24 cellular contexts compared by ENCODE assay signal in genomic region chr10:97825020-97825739, GRCh38. TPM values are rescaled to one million over a fixed set of nuclear protein-coding genes. Genes with fewer than 3 reads are reported as not detected.
DNase-seq lines count a peak whose midpoint lies in the region; ATAC-seq and TF ChIP-seq lines count a peak whose summit lies in the region.
"Had no signal": no experiment of that assay in that cellular context is flagged by ENCODE, and none has a peak within 500 bp of the region (broad histone marks: within the 10 kb centered on the region; RNA-seq: fewer than 3 reads in every experiment).

No MANE protein-coding gene starts in this region.

- H3K27ac Mint-ChIP-seq in activated naive CD8-positive, alpha-beta T cell treated with anti-CD3 and anti-CD28 coated beads, Interleukin-2, amount 10 ng/mL, durations not matched to agents 7 days and 5 days = peak overlapping the region; percentile 24
- no peak overlapping the region for H3K27ac Mint-ChIP-seq in activated naive CD8-positive, alpha-beta T cell treated with anti-CD3 and anti-CD28 coated beads for 36 hours
- no peak overlapping the region for H3K27ac Mint-ChIP-seq in Calu3 (ENCODE audit: unreplicated experiment)

- CTCF ChIA-PET in HEK293 (lab: Yijun Ruan, JAX) (no interaction called here), Calu3 (lab: Charles Lee) (no interaction called here)

- POLR2A ChIA-PET in activated naive CD8-positive, alpha-beta T cell treated with anti-CD3 and anti-CD28 coated beads, Interleukin-2, amount 10 ng/mL, durations not matched to agents 7 days and 5 days (lab: Charles Lee) = no interaction called here
- POLR2A ChIA-PET in HEK293 (lab: Yijun Ruan, JAX) = no interaction called here

- no peak for ATAC-seq in activated naive CD8-positive, alpha-beta T cell treated with anti-CD3 and anti-CD28 coated beads, Interleukin-2, amount 10 ng/mL, durations not matched to agents 7 days and 5 days (ENCODE audit: low read depth)
- ATAC-seq: Right ventricle myocardium inferior, SK-N-SH treated with all-trans-retinoic acid at 6 μM for 48 hours had no signal

- no peak overlapping the region for H3K27ac ChIP-seq in HEK293 (ENCODE audit: extremely low read depth, low read depth, low read length)
- H3K27ac ChIP-seq in testis = no peak overlapping the region
- H3K27ac ChIP-seq: GM23248, PC-9, SJCRH30 had no signal

- no peak overlapping the region for H3K4me3 Mint-ChIP-seq in activated naive CD8-positive, alpha-beta T cell treated with anti-CD3 and anti-CD28 coated beads, Interleukin-2, amount 10 ng/mL, durations not matched to agents 7 days and 5 days
- no peak overlapping the region for H3K4me3 Mint-ChIP-seq in activated naive CD8-positive, alpha-beta T cell treated with anti-CD3 and anti-CD28 coated beads for 36 hours
- no peak overlapping the region for H3K4me3 Mint-ChIP-seq in Calu3 (ENCODE audit: low read depth, unreplicated experiment)

- intact Hi-C loops in testis (cut with DNase I; ENCODE audit: low total_unique reads) (no loop called here), Calu3 (cut with micrococcal nuclease; ENCODE audit: unreplicated experiment) (no loop called here)

- H3K4me1 Mint-ChIP-seq in activated naive CD8-positive, alpha-beta T cell treated with anti-CD3 and anti-CD28 coated beads, Interleukin-2, amount 10 ng/mL, durations not matched to agents 7 days and 5 days = peaks cover 19% of the 10 kb centered on the region
- peaks cover 16% of the 10 kb centered on the region for H3K4me1 Mint-ChIP-seq in activated naive CD8-positive, alpha-beta T cell treated with anti-CD3 and anti-CD28 coated beads for 36 hours
- no peaks in the 10 kb centered on the region for H3K4me1 Mint-ChIP-seq in Calu3 (ENCODE audit: low read depth, unreplicated experiment)

- H3K27me3 ChIP-seq in testis = no peaks in the 10 kb centered on the region
- H3K27me3 ChIP-seq: SJCRH30 had no signal

- TF ChIP-seq CTCF in HEK293 (tag by site-specific recombination; IDR thresholded peaks at IDR 0.05) (no peak), testis (IDR thresholded peaks at IDR 0.05) (no peak), Calu3 (IDR thresholded peaks at IDR 0.05; ENCODE audit: unreplicated experiment) (no peak)

- no peak for TF ChIP-seq POLR2A in testis (IDR thresholded peaks at IDR 0.05)

- H3K4me3 ChIP-seq in HEK293 (ENCODE audit: low read depth, low read length) (no peak overlapping the region), testis (no peak overlapping the region)
- H3K4me3 ChIP-seq: GM23248, PC-9, SJCRH30 had no signal

- 73 to 79% methylated on average over 11 to 12 of the region's 12 CpGs for WGBS in testis, 2 donors

- H3K9me3 ChIP-seq in HEK293 (ENCODE audit: control insufficient read depth, insufficient read depth, low read depth, low read length) (no peaks in the 10 kb centered on the region), testis (no peaks in the 10 kb centered on the region)
- H3K9me3 ChIP-seq: SJCRH30 had no signal

- no peaks in the 10 kb centered on the region for H3K36me3 Mint-ChIP-seq in activated naive CD8-positive, alpha-beta T cell treated with anti-CD3 and anti-CD28 coated beads, Interleukin-2, amount 10 ng/mL, durations not matched to agents 7 days and 5 days
- H3K36me3 Mint-ChIP-seq in activated naive CD8-positive, alpha-beta T cell treated with anti-CD3 and anti-CD28 coated beads for 36 hours = no peaks in the 10 kb centered on the region
- peaks cover 4% of the 10 kb centered on the region for H3K36me3 Mint-ChIP-seq in Calu3 (ENCODE audit: insufficient read depth, unreplicated experiment)

- no peaks in the 10 kb centered on the region for H3K27me3 Mint-ChIP-seq in activated naive CD8-positive, alpha-beta T cell treated with anti-CD3 and anti-CD28 coated beads, Interleukin-2, amount 10 ng/mL, durations not matched to agents 7 days and 5 days
- H3K27me3 Mint-ChIP-seq in activated naive CD8-positive, alpha-beta T cell treated with anti-CD3 and anti-CD28 coated beads for 36 hours = no peaks in the 10 kb centered on the region
- peaks cover 7% of the 10 kb centered on the region for H3K27me3 Mint-ChIP-seq in Calu3 (ENCODE audit: unreplicated experiment)

- H3K4me1 ChIP-seq in HEK293 (ENCODE audit: control insufficient read depth, insufficient read depth, low read length) = no peaks in the 10 kb centered on the region
- no peaks in the 10 kb centered on the region for H3K4me1 ChIP-seq in testis

- H3K36me3 ChIP-seq in HEK293 (ENCODE audit: control insufficient read depth in 2 of 2, insufficient read depth in 1 of 2, low read length in 2 of 2) = no peaks in the 10 kb centered on the region
- H3K36me3 ChIP-seq in testis (ENCODE audit: low read depth, missing control alignments) = no peaks in the 10 kb centered on the region
- H3K36me3 ChIP-seq: SJCRH30 had no signal

- H3K9me3 Mint-ChIP-seq in activated naive CD8-positive, alpha-beta T cell treated with anti-CD3 and anti-CD28 coated beads, Interleukin-2, amount 10 ng/mL, durations not matched to agents 7 days and 5 days = no peaks in the 10 kb centered on the region
- no peaks in the 10 kb centered on the region for H3K9me3 Mint-ChIP-seq in activated naive CD8-positive, alpha-beta T cell treated with anti-CD3 and anti-CD28 coated beads for 36 hours
- no peaks in the 10 kb centered on the region for H3K9me3 Mint-ChIP-seq in Calu3 (ENCODE audit: low read depth, unreplicated experiment)

- BruUV-seq in Calu3 (replicated peaks; lab: Mats Ljungman, UMichigan) = no TSS peak

- DNase-seq in activated naive CD8-positive, alpha-beta T cell treated with anti-CD3 and anti-CD28 coated beads, Interleukin-2, amount 10 ng/mL, durations not matched to agents 7 days and 5 days = no peak
- no peak for DNase-seq in activated naive CD8-positive, alpha-beta T cell treated with anti-CD3 and anti-CD28 coated beads for 36 hours
- DNase-seq in globus pallidus (ENCODE audit: low spot score) (peak; percentile 8), testis (peak; percentile 30), NCI-H2029 treated with DMSO at 0.1 percent for 48 hours (lab: John Stamatoyannopoulos, UW) (no peak), Calu3 (no peak)
- DNase-seq: 8988T, GM23248, HCEC 1CT, Kasumi-1, MV-4-11, NCI-H1105, NCI-H146, NCI-H1930, NCI-H526 treated with DMSO at 0.1 percent for 48 hours, PC-9, SJCRH30 had no signal

TF ChIP-seq in HEK293, 187 proteins besides CTCF, POLR2A, EP300 and RAD21:
- peak; percentile 65; the same call in 1 of the 2 replicates for TF ChIP-seq ZNF768 (tag by site-specific recombination; IDR thresholded peaks at IDR 0.05)
- TF ChIP-seq YY1 (tag by site-specific recombination; IDR thresholded peaks at IDR 0.05) = no peak
- no peak for TF ChIP-seq ATF2 (tag by site-specific recombination; IDR thresholded peaks at IDR 0.05; ENCODE audit: low read depth)

RNA-seq across cellular contexts. Expression of gene GOLGA7B, which starts 24.5 kb away (rescaled TPM):
- total RNA-seq in activated naive CD8-positive, alpha-beta T cell treated with anti-CD3 and anti-CD28 coated beads, Interleukin-2, amount 10 ng/mL, durations not matched to agents 7 days and 5 days = 10 to 100 TPM; 10.8 to 12.0 TPM
- under 1 TPM; 0.80 to 0.90 TPM for total RNA-seq in activated naive CD8-positive, alpha-beta T cell treated with anti-CD3 and anti-CD28 coated beads for 36 hours
- total RNA-seq in testis (1 to 10 TPM; 1.1 TPM), Calu3 (2022) (1.0 and 1.4 TPM in 2 replicates)
- 1.3 TPM for polyA plus RNA-seq in testis (ENCODE audit: insufficient read depth, low read depth, low replicate concordance)
- total RNA-seq: GM23248, M059J had no signal
- polyA plus RNA-seq: GM23248 had no signal

RNA-seq across cellular contexts. Expression of gene SFRP5, which starts 53.4 kb away (rescaled TPM):
- under 1 TPM; 0.22 to 0.23 TPM for total RNA-seq in activated naive CD8-positive, alpha-beta T cell treated with anti-CD3 and anti-CD28 coated beads, Interleukin-2, amount 10 ng/mL, durations not matched to agents 7 days and 5 days
- total RNA-seq in activated naive CD8-positive, alpha-beta T cell treated with anti-CD3 and anti-CD28 coated beads for 36 hours = under 1 TPM; 0.22 to 0.27 TPM
- total RNA-seq in testis (1 to 10 TPM in 1 of 2 donors, under 1 TPM in 1; 0.99 to 2.0 TPM), Calu3 (2022) (0.19 and 0.20 TPM in 2 replicates)
- polyA plus RNA-seq in testis (ENCODE audit: insufficient read depth, low read depth, low replicate concordance) = 1.2 TPM
- total RNA-seq: GM23248, M059J, NCI-H460, PC-9, RPMI7951, SJCRH30 had no signal
- polyA plus RNA-seq: BJ, GM23248 had no signal

Comparison
In these comparisons a context has a peak if more than half of its experiments do, and no peak if none do; other contexts are left out.
1. DNase-seq: peak in globus pallidus (single experiment) and testis (single experiment); none in activated naive CD8-positive, alpha-beta T cell treated with anti-CD3 and anti-CD28 coated beads, Interleukin-2, amount 10 ng/mL, durations not matched to agents 7 days and 5 days (single experiment), activated naive CD8-positive, alpha-beta T cell treated with anti-CD3 and anti-CD28 coated beads for 36 hours (single experiment), NCI-H2029 treated with DMSO at 0.1 percent for 48 hours (single experiment) and Calu3 (single experiment).